ENCODE assay signal across 3 cellular contexts in the genomic region with DNA sequence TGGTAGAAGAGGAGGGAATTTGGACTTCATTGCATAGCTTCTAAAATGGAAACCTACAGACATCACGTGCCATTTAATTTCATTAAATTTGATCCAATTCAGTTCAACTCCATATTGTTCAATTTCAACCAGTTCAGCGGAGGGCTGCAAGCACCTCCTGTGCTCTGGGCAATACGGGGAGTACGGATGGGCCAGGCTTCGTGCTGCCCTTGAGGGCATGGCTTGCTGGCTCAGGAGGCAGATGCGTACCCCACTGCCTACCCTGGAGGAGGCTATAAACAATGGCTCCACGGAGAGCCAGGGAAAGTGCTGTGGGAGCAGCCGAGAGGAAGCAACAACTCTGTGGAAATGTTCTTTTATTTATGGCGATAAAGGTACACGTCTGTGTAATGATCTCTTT.
"Had no signal": no experiment of that assay in that cellular context is flagged by ENCODE, and none has a peak within 500 bp of the region (broad histone marks: within the 10 kb centered on the region; RNA-seq: fewer than 3 reads in every experiment).

No MANE protein-coding gene starts in this region.

- H3K4me3 ChIP-seq: GM12878 had no signal

- ATAC-seq: GM12878 had no signal

- DNase-seq: GDM1, GF-D8 had no signal
